In the genomic region with DNA sequence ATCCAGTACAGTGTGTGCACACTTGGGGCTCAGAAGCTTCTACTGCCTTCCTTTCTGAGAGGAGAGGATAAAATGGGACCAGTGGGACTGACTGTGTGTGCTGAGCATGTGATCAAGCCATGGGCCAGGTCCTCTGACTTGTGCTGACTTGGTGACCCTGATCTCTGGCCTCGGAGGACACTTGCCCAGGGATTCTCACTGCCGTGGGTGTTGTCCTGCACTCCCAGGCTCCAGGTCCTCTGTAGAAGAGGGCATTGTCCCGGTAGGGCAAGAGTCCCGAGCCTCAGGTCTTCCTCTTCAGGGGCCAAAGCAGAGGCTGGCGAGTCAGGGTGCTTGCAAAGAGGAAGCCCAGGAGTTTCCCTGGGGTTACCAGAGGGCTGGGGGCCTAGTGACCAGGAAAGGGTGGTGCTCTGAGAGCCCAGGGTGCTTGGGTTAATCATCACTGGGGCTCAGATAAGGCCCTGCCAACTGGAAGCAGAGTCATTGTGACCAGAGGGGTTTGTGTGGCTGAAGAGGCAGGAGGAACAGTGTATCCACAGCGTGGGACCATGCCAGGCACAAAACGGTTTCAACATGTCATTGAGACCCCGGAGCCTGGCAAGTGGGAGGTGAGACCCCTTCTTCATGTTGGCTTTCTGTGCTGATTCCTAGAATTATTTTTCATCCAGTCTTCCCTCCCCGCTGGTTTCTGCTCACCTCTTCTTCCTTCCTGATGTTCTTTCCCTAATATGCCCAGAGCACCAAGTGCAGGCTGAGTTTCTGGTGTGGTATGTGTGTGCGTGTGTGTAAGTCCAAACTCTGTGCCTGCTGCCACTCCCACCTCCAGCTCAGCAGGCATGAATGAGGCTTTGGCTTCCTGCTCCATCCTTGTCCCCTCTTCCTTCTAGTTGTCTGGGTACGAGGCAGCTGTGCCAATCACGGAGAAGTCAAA, we compare ENCODE assay signal across 12 cellular contexts. TPM values are rescaled to one million over a fixed set of nuclear protein-coding genes. Genes with fewer than 3 reads are reported as not detected.
A peak's percentile ranks its signal among the peaks of the same experiment; 100 is the strongest.
DNase-seq lines count a peak whose midpoint lies in the region; ATAC-seq, FAIRE-seq and TF ChIP-seq lines count a peak whose summit lies in the region.
"Had no signal": no experiment of that assay in that cellular context is flagged by ENCODE, and none has a peak within 500 bp of the region (broad histone marks: within the 10 kb centered on the region; RNA-seq: fewer than 3 reads in every experiment).

A gene with protein sequence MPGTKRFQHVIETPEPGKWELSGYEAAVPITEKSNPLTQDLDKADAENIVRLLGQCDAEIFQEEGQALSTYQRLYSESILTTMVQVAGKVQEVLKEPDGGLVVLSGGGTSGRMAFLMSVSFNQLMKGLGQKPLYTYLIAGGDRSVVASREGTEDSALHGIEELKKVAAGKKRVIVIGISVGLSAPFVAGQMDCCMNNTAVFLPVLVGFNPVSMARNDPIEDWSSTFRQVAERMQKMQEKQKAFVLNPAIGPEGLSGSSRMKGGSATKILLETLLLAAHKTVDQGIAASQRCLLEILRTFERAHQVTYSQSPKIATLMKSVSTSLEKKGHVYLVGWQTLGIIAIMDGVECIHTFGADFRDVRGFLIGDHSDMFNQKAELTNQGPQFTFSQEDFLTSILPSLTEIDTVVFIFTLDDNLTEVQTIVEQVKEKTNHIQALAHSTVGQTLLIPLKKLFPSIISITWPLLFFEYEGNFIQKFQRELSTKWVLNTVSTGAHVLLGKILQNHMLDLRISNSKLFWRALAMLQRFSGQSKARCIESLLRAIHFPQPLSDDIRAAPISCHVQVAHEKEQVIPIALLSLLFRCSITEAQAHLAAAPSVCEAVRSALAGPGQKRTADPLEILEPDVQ (plus strand): TSS at position 483 of the 931 bp plus-strand sequence. CDS start 66 bp downstream, at position 549.

- H3T11ph ChIP-seq in H9 (ENCODE audit: low read length) = no peak within 1 kb of the TSS

- no peak for TF ChIP-seq POLR2A in A549 (IDR thresholded peaks at IDR 0.05; ENCODE audit: low read length)

- H2BK5ac ChIP-seq in H9 (ENCODE audit: insufficient read length, low read length) = no peak within 1 kb of the TSS

- H3K23ac ChIP-seq in H9 (ENCODE audit: insufficient read length, low read depth, low read length) = no peak within 1 kb of the TSS

- H3K9me3 ChIP-seq in A549 (no peaks in the 10 kb centered on the region), H9 (ENCODE audit: control insufficient read depth, low read depth, low read length) (no peaks in the 10 kb centered on the region), aorta (ENCODE audit: control insufficient read depth, low read length) (no peaks in the 10 kb centered on the region)

- H2AFZ ChIP-seq in H9 (ENCODE audit: low read length) = no peak within 1 kb of the TSS

- no peaks in the 10 kb centered on the region for H4K20me1 ChIP-seq in H9 (ENCODE audit: control insufficient read depth, insufficient read depth, insufficient read length)

- H3K27ac Mint-ChIP-seq in H9 = no peak within 1 kb of the TSS
- H3K27ac Mint-ChIP-seq in activated naive CD8-positive, alpha-beta T cell treated with anti-CD3 and anti-CD28 coated beads, Interleukin-2, amount 50 U/mL, for 24 hours = no peak within 1 kb of the TSS

- no peak within 1 kb of the TSS for H2BK120ac ChIP-seq in H9 (ENCODE audit: low read depth, low read length, poor library complexity, severe bottlenecking)

- no peaks in the 10 kb centered on the region for H3K79me2 ChIP-seq in H9 (ENCODE audit: insufficient read depth, low read length)

- no peaks in the 10 kb centered on the region for H3K79me1 ChIP-seq in H9 (ENCODE audit: insufficient read depth, low read depth, low read length, poor library complexity, severe bottlenecking)

- WGBS in A549 (ENCODE audit: missing lambda C conversion rate) = 60% methylated on average over 12 of the region's 12 CpGs
- WGBS in H9 (ENCODE audit: extremely low coverage, insufficient read length, low lambda C conversion rate) = no CpG with 5 or more reads among the region's 12 CpGs
- WGBS in aorta, 2 donors = 73 to 75% methylated on average over 12 of the region's 12 CpGs

- H3K4me1 ChIP-seq in A549 (peaks cover 14% of the 10 kb centered on the region; the same call in 1 of the 3 replicates), H9 (ENCODE audit: insufficient read depth, low read length) (no peaks in the 10 kb centered on the region; the same call in 1 of the 2 replicates), aorta (ENCODE audit: control insufficient read depth in 1 of 2, insufficient read depth in 2 of 2, low read length in 2 of 2) (no peaks in the 10 kb centered on the region)

- H3K18ac ChIP-seq in H9 (ENCODE audit: insufficient read length, low read depth, low read length) = no peak within 1 kb of the TSS

- H2BK12ac ChIP-seq in H9 (ENCODE audit: insufficient read length, low read depth, low read length) = no peak within 1 kb of the TSS

- CTCF ChIA-PET in A549 (lab: Yijun Ruan, JAX) = interaction anchor here (0.9 kb wide), 1 partner anchor 22 kb away, joined by 3 read pairs; no protein-coding TSS in a partner anchor

- H3K9me3 Mint-ChIP-seq in H9 = no peaks in the 10 kb centered on the region
- no peaks in the 10 kb centered on the region for H3K9me3 Mint-ChIP-seq in activated naive CD8-positive, alpha-beta T cell treated with anti-CD3 and anti-CD28 coated beads, Interleukin-2, amount 50 U/mL, for 24 hours

- no peak within 1 kb of the TSS for H3K9ac ChIP-seq in H9 (ENCODE audit: extremely low read depth, insufficient read length, low read length)

- H2AK5ac ChIP-seq in H9 (ENCODE audit: insufficient read length, low read length) = no peak within 1 kb of the TSS

- peaks cover 50% of the 10 kb centered on the region for H3K27me3 Mint-ChIP-seq in H9 (ENCODE audit: low read depth)
- H3K27me3 Mint-ChIP-seq in activated naive CD8-positive, alpha-beta T cell treated with anti-CD3 and anti-CD28 coated beads, Interleukin-2, amount 50 U/mL, for 24 hours = peaks cover 53% of the 10 kb centered on the region

- H2BK15ac ChIP-seq in H9 (ENCODE audit: low read depth, low read length) = no peak within 1 kb of the TSS

- peaks cover 2 to 11% (median 10%) of the 10 kb centered on the region in 3 experiments for H3K36me3 Mint-ChIP-seq in H9 (ENCODE audit: insufficient read depth in 1 of 3, low read depth in 3 of 3)
- H3K36me3 Mint-ChIP-seq in activated naive CD8-positive, alpha-beta T cell treated with anti-CD3 and anti-CD28 coated beads, Interleukin-2, amount 50 U/mL, for 24 hours (ENCODE audit: low read depth) = no peaks in the 10 kb centered on the region

- H3K27ac ChIP-seq in A549 = no peak within 1 kb of the TSS
- H3K27ac ChIP-seq in H9 (ENCODE audit: insufficient read length, low read depth, low read length) = no peak within 1 kb of the TSS
- H3K27ac ChIP-seq in aorta (ENCODE audit: low read depth in 1 of 2, low read length in 2 of 2) = no peak within 1 kb of the TSS

- DNase-seq in A549 (ENCODE audit: low read depth in 1 of 2, low spot score in 1 of 2) = peak in 1 of 2 experiments; percentile 45
- DNase-seq in H9 = no peak
- DNase-seq in activated naive CD8-positive, alpha-beta T cell treated with anti-CD3 and anti-CD28 coated beads, Interleukin-2, amount 50 U/mL, for 24 hours = no peak
- peak; percentile 59 for DNase-seq in kidney tubule cell (ENCODE audit: low spot score)
- no peak for DNase-seq in aorta
- no peak for DNase-seq in T-helper 9 cell
- DNase-seq: NCI-H524; stimulated activated naive CD4-positive, alpha-beta T cell had no signal

- H3K23me2 ChIP-seq in H9 (ENCODE audit: insufficient read length, low read depth, low read length, poor library complexity, severe bottlenecking) = peaks cover 5% of the 10 kb centered on the region

- H3K27me3 ChIP-seq in H9 (ENCODE audit: insufficient read depth, low read length) (no peaks in the 10 kb centered on the region; the same call in 1 of the 2 replicates), aorta (ENCODE audit: control insufficient read depth in 1 of 2, insufficient read depth in 2 of 2, low read length in 1 of 2) (no peaks in the 10 kb centered on the region)

- no peak for TF ChIP-seq RAD21 in A549 (conservative IDR thresholded peaks at IDR 0.05 in 1 of 2, IDR thresholded peaks at IDR 0.05 in 1 of 2)

- H3K4me3 ChIP-seq in A549 (no peak within 1 kb of the TSS), aorta (ENCODE audit: low read length in 2 of 2) (no peak within 1 kb of the TSS)

- FAIRE-seq in A549 (lab: Jason Lieb, UNC) = no peak
- FAIRE-seq: G401.6 had no signal

- peak within 1 kb of the TSS; percentile 97 for H3K4me2 ChIP-seq in A549
- H3K4me2 ChIP-seq in H9 (ENCODE audit: insufficient read depth, insufficient read length, low read length) = peak within 1 kb of the TSS; percentile 76

- H3K4me1 Mint-ChIP-seq in H9 = peaks cover 20 to 22% of the 10 kb centered on the region in 2 experiments
- peaks cover 15% of the 10 kb centered on the region for H3K4me1 Mint-ChIP-seq in activated naive CD8-positive, alpha-beta T cell treated with anti-CD3 and anti-CD28 coated beads, Interleukin-2, amount 50 U/mL, for 24 hours

- no peak within 1 kb of the TSS for H4K5ac ChIP-seq in H9 (ENCODE audit: insufficient read length, low read depth, low read length)

- no peaks in the 10 kb centered on the region for H3K36me3 ChIP-seq in aorta (ENCODE audit: control insufficient read depth in 1 of 2, insufficient read depth in 2 of 2, low read length in 1 of 2)

- intact Hi-C loops in aorta (cut with DNase I) = loop anchor here (10.0 kb wide), 2 partner anchors 88 to 128 kb away; partner anchors contain the start of genes CCDC121 (in 1 of the 2), GPN1 (in 1 of the 2) and ZNF512 (in 1 of the 2)

- ATAC-seq in A549 (peak in 1 of 2 experiments; percentile 47; a peak in 3 of 6 replicates), aorta (ENCODE audit: low FRiP score) (no peak), HG03196 (IDR thresholded peaks at IDR 0.05; ENCODE audit: unreplicated experiment) (no peak), GM19452 (IDR thresholded peaks at IDR 0.05; ENCODE audit: unreplicated experiment) (no peak)
- ATAC-seq in activated naive CD8-positive, alpha-beta T cell treated with anti-CD3 and anti-CD28 coated beads, Interleukin-2, amount 50 U/mL, for 24 hours = no peak

- no peak for TF ChIP-seq EP300 in A549 (IDR thresholded peaks at IDR 0.05)

- peak within 1 kb of the TSS; percentile 88 to 94 for H3K4me3 Mint-ChIP-seq in H9
- peak within 1 kb of the TSS; percentile 56 for H3K4me3 Mint-ChIP-seq in activated naive CD8-positive, alpha-beta T cell treated with anti-CD3 and anti-CD28 coated beads, Interleukin-2, amount 50 U/mL, for 24 hours

- no peak within 1 kb of the TSS for H2BK20ac ChIP-seq in H9 (ENCODE audit: low read depth, low read length, poor library complexity, severe bottlenecking)

- POLR2A ChIA-PET in A549 (lab: Yijun Ruan, JAX) = no interaction called here

- no peak within 1 kb of the TSS for H3K14ac ChIP-seq in H9 (ENCODE audit: insufficient read depth, low read length)

- H3K4ac ChIP-seq in H9 (ENCODE audit: low read depth, low read length) = no peak within 1 kb of the TSS

- H4K8ac ChIP-seq in H9 (replicated peaks; ENCODE audit: insufficient read length, low read depth, low read length) = no peak within 1 kb of the TSS

- H4K91ac ChIP-seq in H9 (ENCODE audit: insufficient read length, low read depth, low read length) = no peak within 1 kb of the TSS

- TF ChIP-seq CTCF in A549 (IDR thresholded peaks at IDR 0.05) (no peak), H9 (conservative IDR thresholded peaks at IDR 0.05) (no peak)

- no peak within 1 kb of the TSS for H3K56ac ChIP-seq in H9 (ENCODE audit: insufficient read length, low read depth, low read length)

RNA-seq across cellular contexts. Expression of the gene that starts here (rescaled TPM):
- polyA plus RNA-seq in A549 (2011; rRNA removed) = 0.48 and 0.65 TPM in 2 replicates
- polyA plus RNA-seq in A549 (2012; cell fraction: cytosol; rRNA removed) = 0.22 and 0.29 TPM in 2 replicates
- 0.96 and 1.9 TPM in 2 replicates for polyA plus RNA-seq in A549 (2012; cell fraction: nucleus; rRNA removed)
- 0.10 to 0.30 TPM (median 0.25 TPM) in 3 replicates for polyA plus RNA-seq in A549 (2017; fragmentation: RNase III; extraction: RNeasy Plus Mini Kit Qiagen cat#74134 plus additional on column Dnase treatment)
- 0.62 and 0.68 TPM in 2 replicates for polyA minus RNA-seq in A549 (2011; rRNA and poly(A)+ RNA removed)
- total RNA-seq in H9 (2021) = 0.11 and 0.33 TPM in 2 replicates
- total RNA-seq in aorta = 1 to 10 TPM in 1 of 2 donors, under 1 TPM in 1; 0.69 to 2.4 TPM
- polyA plus RNA-seq in aorta = 1 to 10 TPM in 1 of 2 donors, under 1 TPM in 1; 0.13 to 7.7 TPM
- total RNA-seq: mononuclear cell had no signal
